Comparison of ENCODE assay signal across 8 cellular contexts in genomic region chr13:42497798-42498197, GRCh38.
DNase-seq lines count a peak whose midpoint lies in the region; ATAC-seq, FAIRE-seq and TF ChIP-seq lines count a peak whose summit lies in the region.

No MANE protein-coding gene starts in this region.

- H3K36me3 Mint-ChIP-seq in activated naive CD8-positive, alpha-beta T cell treated with anti-CD3 and anti-CD28 coated beads for 36 hours = peaks cover 2% of the 10 kb centered on the region
- H3K36me3 Mint-ChIP-seq in neural progenitor cell = no peaks in the 10 kb centered on the region

- H3K4me2 ChIP-seq in neural progenitor cell = no peak overlapping the region

- H3K4me1 ChIP-seq in SJCRH30 (no peaks in the 10 kb centered on the region), neural progenitor cell (no peaks in the 10 kb centered on the region)

- H4K20me1 ChIP-seq in neural progenitor cell (ENCODE audit: low read depth) = no peaks in the 10 kb centered on the region

- TF ChIP-seq CTCF in neural progenitor cell (IDR thresholded peaks at IDR 0.05) = no peak

- no peak overlapping the region for H2AFZ ChIP-seq in neural progenitor cell (replicated peaks)

- H3K9ac ChIP-seq in neural progenitor cell = no peak overlapping the region

- peaks cover 3% of the 10 kb centered on the region for H3K9me3 Mint-ChIP-seq in activated naive CD8-positive, alpha-beta T cell treated with anti-CD3 and anti-CD28 coated beads for 36 hours
- no peaks in the 10 kb centered on the region for H3K9me3 Mint-ChIP-seq in neural progenitor cell

- H3K27ac ChIP-seq in SJCRH30 = no peak overlapping the region
- no peak overlapping the region for H3K27ac ChIP-seq in neural progenitor cell

- H3K27me3 ChIP-seq in SJCRH30 = no peaks in the 10 kb centered on the region
- H3K27me3 ChIP-seq in neural progenitor cell = no peaks in the 10 kb centered on the region

- H3K79me2 ChIP-seq in neural progenitor cell (ENCODE audit: low read depth) = no peaks in the 10 kb centered on the region

- ATAC-seq in HG03139 (IDR thresholded peaks at IDR 0.05; ENCODE audit: unreplicated experiment) = peak; percentile 81

- H3K4me3 ChIP-seq in SJCRH30 (no peak overlapping the region), neural progenitor cell (no peak overlapping the region)

- no peak overlapping the region for H3K4me3 Mint-ChIP-seq in activated naive CD8-positive, alpha-beta T cell treated with anti-CD3 and anti-CD28 coated beads for 36 hours
- H3K4me3 Mint-ChIP-seq in neural progenitor cell = no peak overlapping the region

- H3K27me3 Mint-ChIP-seq in activated naive CD8-positive, alpha-beta T cell treated with anti-CD3 and anti-CD28 coated beads for 36 hours = no peaks in the 10 kb centered on the region
- no peaks in the 10 kb centered on the region for H3K27me3 Mint-ChIP-seq in neural progenitor cell (ENCODE audit: insufficient read depth, low read depth)

- DNase-seq in A172 (ENCODE audit: low spot score) (peak; percentile 33), GM19239 (ENCODE audit: insufficient read length, low spot score) (no peak), SJCRH30 (no peak), DMS114 treated with DMSO at 0.1 percent for 48 hours (lab: John Stamatoyannopoulos, UW; ENCODE audit: unreplicated experiment) (no peak), neural progenitor cell (ENCODE audit: low spot score) (no peak), frontal cortex (ENCODE audit: low spot score in 2 of 2) (no peak)
- peak; percentile 15 for DNase-seq in activated naive CD8-positive, alpha-beta T cell treated with anti-CD3 and anti-CD28 coated beads for 36 hours

- H3K9me3 ChIP-seq in SJCRH30 (replicated peaks) (no peaks in the 10 kb centered on the region), neural progenitor cell (ENCODE audit: low read depth) (no peaks in the 10 kb centered on the region)

- H3K27ac Mint-ChIP-seq in activated naive CD8-positive, alpha-beta T cell treated with anti-CD3 and anti-CD28 coated beads for 36 hours = no peak overlapping the region
- no peak overlapping the region for H3K27ac Mint-ChIP-seq in neural progenitor cell

- FAIRE-seq in GM19239 (lab: Jason Lieb, UNC) = peak; percentile 85
- no peak for FAIRE-seq in frontal cortex (lab: Jason Lieb, UNC)

- H3F3A ChIP-seq in neural progenitor cell (ENCODE audit: low read depth) = no peaks in the 10 kb centered on the region

- H3K36me3 ChIP-seq in SJCRH30 (no peaks in the 10 kb centered on the region), neural progenitor cell (no peaks in the 10 kb centered on the region)

- peaks cover 24% of the 10 kb centered on the region for H3K4me1 Mint-ChIP-seq in activated naive CD8-positive, alpha-beta T cell treated with anti-CD3 and anti-CD28 coated beads for 36 hours
- no peaks in the 10 kb centered on the region for H3K4me1 Mint-ChIP-seq in neural progenitor cell

Comparison
In these comparisons a context has a peak if more than half of its experiments do, and no peak if none do; other contexts are left out.
1. DNase-seq: peak in A172 (single experiment) and activated naive CD8-positive, alpha-beta T cell treated with anti-CD3 and anti-CD28 coated beads for 36 hours (single experiment); none in GM19239 (single experiment), SJCRH30 (0 of 2), DMS114 treated with DMSO at 0.1 percent for 48 hours (single experiment), neural progenitor cell (single experiment) and frontal cortex (0 of 2).